1 cellular context compared by ENCODE assay signal in the genomic region with DNA sequence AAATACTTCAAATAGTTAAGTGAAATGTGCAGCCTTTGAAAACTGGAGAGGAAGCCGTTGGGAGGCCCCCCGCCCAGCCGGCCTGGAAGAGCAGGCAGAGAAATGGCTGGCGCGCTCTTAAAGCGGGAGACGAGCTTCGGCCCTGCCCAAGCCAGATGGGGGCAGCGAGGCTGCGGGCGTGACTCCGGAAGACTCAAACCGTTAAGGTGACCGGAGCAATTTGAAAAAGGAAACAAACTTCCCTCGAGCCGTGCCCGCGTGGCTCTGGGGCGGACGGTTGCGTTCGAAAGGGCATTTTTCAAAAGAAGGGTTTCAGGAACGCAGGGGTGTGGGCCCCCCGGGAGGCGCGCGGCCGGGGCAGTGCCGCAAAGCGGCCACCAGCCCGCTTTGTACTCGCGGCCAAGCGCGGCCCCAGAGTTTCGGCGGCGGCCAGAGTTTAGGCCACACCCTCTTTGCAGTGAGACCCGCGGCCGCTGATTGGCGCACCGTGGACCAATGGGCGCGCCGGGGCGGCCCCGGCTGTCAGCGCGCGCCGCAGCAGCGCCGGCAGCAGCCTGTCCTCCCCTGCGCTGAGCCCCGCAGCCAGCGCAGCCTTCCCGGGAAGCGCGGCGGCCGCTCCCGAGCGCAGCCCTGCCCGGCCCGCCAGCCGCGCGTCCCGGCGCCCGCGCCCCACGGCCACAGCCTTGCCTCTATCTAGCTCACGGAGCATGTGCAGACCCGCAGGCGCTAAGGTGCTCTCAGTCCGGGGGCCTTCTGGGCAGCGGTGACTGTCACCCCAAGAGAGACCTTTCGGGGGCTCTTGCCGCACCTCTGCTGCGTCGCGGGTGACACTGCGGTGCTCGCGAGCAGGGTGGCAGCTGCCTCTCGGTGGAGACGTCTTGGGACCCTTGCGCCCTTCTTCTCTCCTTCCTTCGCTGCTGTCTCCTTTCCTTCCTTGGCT.
A peak's percentile ranks its signal among the peaks of the same experiment; 100 is the strongest.
TF ChIP-seq lines count a peak whose summit lies in the region.

A gene with protein sequence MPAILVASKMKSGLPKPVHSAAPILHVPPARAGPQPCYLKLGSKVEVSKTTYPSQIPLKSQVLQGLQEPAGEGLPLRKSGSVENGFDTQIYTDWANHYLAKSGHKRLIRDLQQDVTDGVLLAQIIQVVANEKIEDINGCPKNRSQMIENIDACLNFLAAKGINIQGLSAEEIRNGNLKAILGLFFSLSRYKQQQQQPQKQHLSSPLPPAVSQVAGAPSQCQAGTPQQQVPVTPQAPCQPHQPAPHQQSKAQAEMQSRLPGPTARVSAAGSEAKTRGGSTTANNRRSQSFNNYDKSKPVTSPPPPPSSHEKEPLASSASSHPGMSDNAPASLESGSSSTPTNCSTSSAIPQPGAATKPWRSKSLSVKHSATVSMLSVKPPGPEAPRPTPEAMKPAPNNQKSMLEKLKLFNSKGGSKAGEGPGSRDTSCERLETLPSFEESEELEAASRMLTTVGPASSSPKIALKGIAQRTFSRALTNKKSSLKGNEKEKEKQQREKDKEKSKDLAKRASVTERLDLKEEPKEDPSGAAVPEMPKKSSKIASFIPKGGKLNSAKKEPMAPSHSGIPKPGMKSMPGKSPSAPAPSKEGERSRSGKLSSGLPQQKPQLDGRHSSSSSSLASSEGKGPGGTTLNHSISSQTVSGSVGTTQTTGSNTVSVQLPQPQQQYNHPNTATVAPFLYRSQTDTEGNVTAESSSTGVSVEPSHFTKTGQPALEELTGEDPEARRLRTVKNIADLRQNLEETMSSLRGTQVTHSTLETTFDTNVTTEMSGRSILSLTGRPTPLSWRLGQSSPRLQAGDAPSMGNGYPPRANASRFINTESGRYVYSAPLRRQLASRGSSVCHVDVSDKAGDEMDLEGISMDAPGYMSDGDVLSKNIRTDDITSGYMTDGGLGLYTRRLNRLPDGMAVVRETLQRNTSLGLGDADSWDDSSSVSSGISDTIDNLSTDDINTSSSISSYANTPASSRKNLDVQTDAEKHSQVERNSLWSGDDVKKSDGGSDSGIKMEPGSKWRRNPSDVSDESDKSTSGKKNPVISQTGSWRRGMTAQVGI (N-terminal part only) (plus strand): TSS at position 557 of the 940 bp plus-strand sequence. CDS start 859 bp downstream, outside the sequence.

TF ChIP-seq in HepG2, 621 proteins besides CTCF, POLR2A, EP300 and RAD21 (continued from another document and continues in another):
- TF ChIP-seq, protein P1, sequence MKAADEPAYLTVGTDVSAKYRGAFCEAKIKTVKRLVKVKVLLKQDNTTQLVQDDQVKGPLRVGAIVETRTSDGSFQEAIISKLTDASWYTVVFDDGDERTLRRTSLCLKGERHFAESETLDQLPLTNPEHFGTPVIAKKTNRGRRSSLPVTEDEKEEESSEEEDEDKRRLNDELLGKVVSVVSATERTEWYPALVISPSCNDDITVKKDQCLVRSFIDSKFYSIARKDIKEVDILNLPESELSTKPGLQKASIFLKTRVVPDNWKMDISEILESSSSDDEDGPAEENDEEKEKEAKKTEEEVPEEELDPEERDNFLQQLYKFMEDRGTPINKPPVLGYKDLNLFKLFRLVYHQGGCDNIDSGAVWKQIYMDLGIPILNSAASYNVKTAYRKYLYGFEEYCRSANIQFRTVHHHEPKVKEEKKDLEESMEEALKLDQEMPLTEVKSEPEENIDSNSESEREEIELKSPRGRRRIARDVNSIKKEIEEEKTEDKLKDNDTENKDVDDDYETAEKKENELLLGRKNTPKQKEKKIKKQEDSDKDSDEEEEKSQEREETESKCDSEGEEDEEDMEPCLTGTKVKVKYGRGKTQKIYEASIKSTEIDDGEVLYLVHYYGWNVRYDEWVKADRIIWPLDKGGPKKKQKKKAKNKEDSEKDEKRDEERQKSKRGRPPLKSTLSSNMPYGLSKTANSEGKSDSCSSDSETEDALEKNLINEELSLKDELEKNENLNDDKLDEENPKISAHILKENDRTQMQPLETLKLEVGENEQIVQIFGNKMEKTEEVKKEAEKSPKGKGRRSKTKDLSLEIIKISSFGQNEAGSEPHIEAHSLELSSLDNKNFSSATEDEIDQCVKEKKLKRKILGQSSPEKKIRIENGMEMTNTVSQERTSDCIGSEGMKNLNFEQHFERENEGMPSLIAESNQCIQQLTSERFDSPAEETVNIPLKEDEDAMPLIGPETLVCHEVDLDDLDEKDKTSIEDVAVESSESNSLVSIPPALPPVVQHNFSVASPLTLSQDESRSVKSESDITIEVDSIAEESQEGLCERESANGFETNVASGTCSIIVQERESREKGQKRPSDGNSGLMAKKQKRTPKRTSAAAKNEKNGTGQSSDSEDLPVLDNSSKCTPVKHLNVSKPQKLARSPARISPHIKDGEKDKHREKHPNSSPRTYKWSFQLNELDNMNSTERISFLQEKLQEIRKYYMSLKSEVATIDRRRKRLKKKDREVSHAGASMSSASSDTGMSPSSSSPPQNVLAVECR (CRISPR knock-in tag; IDR thresholded peaks at IDR 0.05; ENCODE audit: borderline replicate concordance) = peak; percentile 28; the same call in 1 of the 2 replicates
- TF ChIP-seq, protein P2, sequence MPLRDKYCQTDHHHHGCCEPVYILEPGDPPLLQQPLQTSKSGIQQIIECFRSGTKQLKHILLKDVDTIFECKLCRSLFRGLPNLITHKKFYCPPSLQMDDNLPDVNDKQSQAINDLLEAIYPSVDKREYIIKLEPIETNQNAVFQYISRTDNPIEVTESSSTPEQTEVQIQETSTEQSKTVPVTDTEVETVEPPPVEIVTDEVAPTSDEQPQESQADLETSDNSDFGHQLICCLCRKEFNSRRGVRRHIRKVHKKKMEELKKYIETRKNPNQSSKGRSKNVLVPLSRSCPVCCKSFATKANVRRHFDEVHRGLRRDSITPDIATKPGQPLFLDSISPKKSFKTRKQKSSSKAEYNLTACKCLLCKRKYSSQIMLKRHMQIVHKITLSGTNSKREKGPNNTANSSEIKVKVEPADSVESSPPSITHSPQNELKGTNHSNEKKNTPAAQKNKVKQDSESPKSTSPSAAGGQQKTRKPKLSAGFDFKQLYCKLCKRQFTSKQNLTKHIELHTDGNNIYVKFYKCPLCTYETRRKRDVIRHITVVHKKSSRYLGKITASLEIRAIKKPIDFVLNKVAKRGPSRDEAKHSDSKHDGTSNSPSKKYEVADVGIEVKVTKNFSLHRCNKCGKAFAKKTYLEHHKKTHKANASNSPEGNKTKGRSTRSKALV (CRISPR knock-in tag; IDR thresholded peaks at IDR 0.05) = no peak
- peak; percentile 21; the same call in 1 of the 2 replicates for TF ChIP-seq NRL (CRISPR knock-in tag; IDR thresholded peaks at IDR 0.05; ENCODE audit: borderline replicate concordance)
- TF ChIP-seq PHF8 (CRISPR knock-in tag; IDR thresholded peaks at IDR 0.05) = peak; percentile 43; the same call in 1 of the 2 replicates
- TF ChIP-seq NFYB (CRISPR knock-in tag; IDR thresholded peaks at IDR 0.05) = peak; percentile 87
- TF ChIP-seq ZNF569 (CRISPR knock-in tag; IDR thresholded peaks at IDR 0.05; ENCODE audit: borderline replicate concordance) = no peak
- TF ChIP-seq, protein P3, sequence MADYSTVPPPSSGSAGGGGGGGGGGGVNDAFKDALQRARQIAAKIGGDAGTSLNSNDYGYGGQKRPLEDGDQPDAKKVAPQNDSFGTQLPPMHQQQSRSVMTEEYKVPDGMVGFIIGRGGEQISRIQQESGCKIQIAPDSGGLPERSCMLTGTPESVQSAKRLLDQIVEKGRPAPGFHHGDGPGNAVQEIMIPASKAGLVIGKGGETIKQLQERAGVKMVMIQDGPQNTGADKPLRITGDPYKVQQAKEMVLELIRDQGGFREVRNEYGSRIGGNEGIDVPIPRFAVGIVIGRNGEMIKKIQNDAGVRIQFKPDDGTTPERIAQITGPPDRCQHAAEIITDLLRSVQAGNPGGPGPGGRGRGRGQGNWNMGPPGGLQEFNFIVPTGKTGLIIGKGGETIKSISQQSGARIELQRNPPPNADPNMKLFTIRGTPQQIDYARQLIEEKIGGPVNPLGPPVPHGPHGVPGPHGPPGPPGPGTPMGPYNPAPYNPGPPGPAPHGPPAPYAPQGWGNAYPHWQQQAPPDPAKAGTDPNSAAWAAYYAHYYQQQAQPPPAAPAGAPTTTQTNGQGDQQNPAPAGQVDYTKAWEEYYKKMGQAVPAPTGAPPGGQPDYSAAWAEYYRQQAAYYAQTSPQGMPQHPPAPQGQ (CRISPR knock-in tag; IDR thresholded peaks at IDR 0.05; ENCODE audit: borderline replicate concordance) = no peak
- TF ChIP-seq, protein P4, sequence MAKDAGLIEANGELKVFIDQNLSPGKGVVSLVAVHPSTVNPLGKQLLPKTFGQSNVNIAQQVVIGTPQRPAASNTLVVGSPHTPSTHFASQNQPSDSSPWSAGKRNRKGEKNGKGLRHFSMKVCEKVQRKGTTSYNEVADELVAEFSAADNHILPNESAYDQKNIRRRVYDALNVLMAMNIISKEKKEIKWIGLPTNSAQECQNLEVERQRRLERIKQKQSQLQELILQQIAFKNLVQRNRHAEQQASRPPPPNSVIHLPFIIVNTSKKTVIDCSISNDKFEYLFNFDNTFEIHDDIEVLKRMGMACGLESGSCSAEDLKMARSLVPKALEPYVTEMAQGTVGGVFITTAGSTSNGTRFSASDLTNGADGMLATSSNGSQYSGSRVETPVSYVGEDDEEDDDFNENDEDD (CRISPR knock-in tag; IDR thresholded peaks at IDR 0.05; ENCODE audit: borderline replicate concordance) = peak; percentile 73; the same call in 1 of the 2 replicates
- peak; percentile 81; the same call in 1 of the 2 replicates for TF ChIP-seq ATF7-NPFF (CRISPR knock-in tag; IDR thresholded peaks at IDR 0.05; ENCODE audit: low read depth)
- TF ChIP-seq PCBP2 (optimal IDR thresholded peaks at IDR 0.05; ENCODE audit: low read depth, low read length, poor library complexity, severe bottlenecking) = no peak
- TF ChIP-seq, protein P5, sequence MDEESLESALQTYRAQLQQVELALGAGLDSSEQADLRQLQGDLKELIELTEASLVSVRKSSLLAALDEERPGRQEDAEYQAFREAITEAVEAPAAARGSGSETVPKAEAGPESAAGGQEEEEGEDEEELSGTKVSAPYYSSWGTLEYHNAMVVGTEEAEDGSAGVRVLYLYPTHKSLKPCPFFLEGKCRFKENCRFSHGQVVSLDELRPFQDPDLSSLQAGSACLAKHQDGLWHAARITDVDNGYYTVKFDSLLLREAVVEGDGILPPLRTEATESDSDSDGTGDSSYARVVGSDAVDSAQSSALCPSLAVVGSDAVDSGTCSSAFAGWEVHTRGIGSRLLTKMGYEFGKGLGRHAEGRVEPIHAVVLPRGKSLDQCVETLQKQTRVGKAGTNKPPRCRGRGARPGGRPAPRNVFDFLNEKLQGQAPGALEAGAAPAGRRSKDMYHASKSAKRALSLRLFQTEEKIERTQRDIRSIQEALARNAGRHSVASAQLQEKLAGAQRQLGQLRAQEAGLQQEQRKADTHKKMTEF (CRISPR knock-in tag; IDR thresholded peaks at IDR 0.05) = peak; percentile 47; the same call in 1 of the 2 replicates
- no peak for TF ChIP-seq GABPA (IDR thresholded peaks at IDR 0.05; ENCODE audit: low read depth, low read length)
- no peak for TF ChIP-seq GABPA (CRISPR knock-in tag; IDR thresholded peaks at IDR 0.05; ENCODE audit: low read depth)
- TF ChIP-seq, protein P6, sequence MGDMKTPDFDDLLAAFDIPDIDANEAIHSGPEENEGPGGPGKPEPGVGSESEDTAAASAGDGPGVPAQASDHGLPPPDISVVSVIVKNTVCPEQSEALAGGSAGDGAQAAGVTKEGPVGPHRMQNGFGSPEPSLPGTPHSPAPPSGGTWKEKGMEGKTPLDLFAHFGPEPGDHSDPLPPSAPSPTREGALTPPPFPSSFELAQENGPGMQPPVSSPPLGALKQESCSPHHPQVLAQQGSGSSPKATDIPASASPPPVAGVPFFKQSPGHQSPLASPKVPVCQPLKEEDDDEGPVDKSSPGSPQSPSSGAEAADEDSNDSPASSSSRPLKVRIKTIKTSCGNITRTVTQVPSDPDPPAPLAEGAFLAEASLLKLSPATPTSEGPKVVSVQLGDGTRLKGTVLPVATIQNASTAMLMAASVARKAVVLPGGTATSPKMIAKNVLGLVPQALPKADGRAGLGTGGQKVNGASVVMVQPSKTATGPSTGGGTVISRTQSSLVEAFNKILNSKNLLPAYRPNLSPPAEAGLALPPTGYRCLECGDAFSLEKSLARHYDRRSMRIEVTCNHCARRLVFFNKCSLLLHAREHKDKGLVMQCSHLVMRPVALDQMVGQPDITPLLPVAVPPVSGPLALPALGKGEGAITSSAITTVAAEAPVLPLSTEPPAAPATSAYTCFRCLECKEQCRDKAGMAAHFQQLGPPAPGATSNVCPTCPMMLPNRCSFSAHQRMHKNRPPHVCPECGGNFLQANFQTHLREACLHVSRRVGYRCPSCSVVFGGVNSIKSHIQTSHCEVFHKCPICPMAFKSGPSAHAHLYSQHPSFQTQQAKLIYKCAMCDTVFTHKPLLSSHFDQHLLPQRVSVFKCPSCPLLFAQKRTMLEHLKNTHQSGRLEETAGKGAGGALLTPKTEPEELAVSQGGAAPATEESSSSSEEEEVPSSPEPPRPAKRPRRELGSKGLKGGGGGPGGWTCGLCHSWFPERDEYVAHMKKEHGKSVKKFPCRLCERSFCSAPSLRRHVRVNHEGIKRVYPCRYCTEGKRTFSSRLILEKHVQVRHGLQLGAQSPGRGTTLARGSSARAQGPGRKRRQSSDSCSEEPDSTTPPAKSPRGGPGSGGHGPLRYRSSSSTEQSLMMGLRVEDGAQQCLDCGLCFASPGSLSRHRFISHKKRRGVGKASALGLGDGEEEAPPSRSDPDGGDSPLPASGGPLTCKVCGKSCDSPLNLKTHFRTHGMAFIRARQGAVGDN (CRISPR knock-in tag; IDR thresholded peaks at IDR 0.05) = peak; percentile 74
- TF ChIP-seq SP1 (IDR thresholded peaks at IDR 0.05) = no peak
- peak; percentile 56; the same call in 1 of the 2 replicates for TF ChIP-seq SP1 (CRISPR knock-in tag; IDR thresholded peaks at IDR 0.05)
- TF ChIP-seq, protein P7, sequence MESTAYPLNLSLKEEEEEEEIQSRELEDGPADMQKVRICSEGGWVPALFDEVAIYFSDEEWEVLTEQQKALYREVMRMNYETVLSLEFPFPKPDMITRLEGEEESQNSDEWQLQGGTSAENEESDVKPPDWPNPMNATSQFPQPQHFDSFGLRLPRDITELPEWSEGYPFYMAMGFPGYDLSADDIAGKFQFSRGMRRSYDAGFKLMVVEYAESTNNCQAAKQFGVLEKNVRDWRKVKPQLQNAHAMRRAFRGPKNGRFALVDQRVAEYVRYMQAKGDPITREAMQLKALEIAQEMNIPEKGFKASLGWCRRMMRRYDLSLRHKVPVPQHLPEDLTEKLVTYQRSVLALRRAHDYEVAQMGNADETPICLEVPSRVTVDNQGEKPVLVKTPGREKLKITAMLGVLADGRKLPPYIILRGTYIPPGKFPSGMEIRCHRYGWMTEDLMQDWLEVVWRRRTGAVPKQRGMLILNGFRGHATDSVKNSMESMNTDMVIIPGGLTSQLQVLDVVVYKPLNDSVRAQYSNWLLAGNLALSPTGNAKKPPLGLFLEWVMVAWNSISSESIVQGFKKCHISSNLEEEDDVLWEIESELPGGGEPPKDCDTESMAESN (CRISPR knock-in tag; conservative IDR thresholded peaks at IDR 0.05) = peak; percentile 81
- peak; percentile 59; the same call in 1 of the 2 replicates for TF ChIP-seq KDM2A (CRISPR knock-in tag; IDR thresholded peaks at IDR 0.05; ENCODE audit: borderline replicate concordance, low read depth)
- TF ChIP-seq, protein P8, sequence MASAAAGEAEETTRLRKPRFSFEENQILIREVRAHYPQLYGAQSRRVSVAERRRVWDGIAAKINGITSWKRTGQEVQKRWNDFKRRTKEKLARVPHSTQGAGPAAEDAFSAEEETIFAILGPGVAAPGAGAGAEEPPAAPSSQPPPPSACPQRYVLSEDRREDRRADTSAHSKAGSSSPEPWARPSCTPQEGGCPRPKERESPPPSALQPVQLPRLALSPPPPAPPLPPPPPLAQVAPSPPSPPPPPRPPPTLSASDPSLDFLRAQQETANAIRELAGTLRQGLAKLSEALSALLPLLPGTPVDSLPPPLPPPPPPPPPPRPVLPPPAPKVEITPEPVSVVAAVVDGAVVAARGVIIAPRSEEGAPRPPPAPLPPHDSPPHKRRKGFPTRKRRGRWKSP (CRISPR knock-in tag; IDR thresholded peaks at IDR 0.05) = peak; percentile 82
- peak; percentile 68; the same call in 1 of the 2 replicates for TF ChIP-seq CHCHD3 (CRISPR knock-in tag; IDR thresholded peaks at IDR 0.05)
- TF ChIP-seq ZFY (CRISPR knock-in tag; IDR thresholded peaks at IDR 0.05) = peak; percentile 53; the same call in 1 of the 2 replicates
- 0 out of 2 replicates have a peak, but pooled peaks have one; percentile 49 for TF ChIP-seq ZNF724P (CRISPR knock-in tag; IDR thresholded peaks at IDR 0.05; ENCODE audit: borderline replicate concordance)
